Comparison of ENCODE assay signal across 10 cellular contexts in the genomic region with DNA sequence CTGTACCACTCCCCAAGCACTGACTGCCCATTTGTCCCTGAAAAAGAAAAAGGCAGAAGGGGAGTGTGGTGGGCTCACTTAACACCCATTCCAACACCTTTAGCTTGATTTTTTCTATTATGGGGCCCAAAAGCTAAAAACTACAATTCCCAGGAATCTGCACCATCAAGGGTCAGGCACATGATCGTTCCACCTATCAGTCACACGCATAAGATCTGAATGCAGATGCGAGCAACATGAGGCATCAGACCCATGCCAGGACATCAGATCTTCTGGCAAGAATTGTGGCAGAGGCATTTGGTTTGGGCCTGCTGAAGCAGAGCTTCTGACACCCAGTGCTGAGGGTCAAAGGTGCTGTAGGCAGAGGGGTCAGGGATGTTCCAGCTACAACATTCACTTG.
"Had no signal": no experiment of that assay in that cellular context is flagged by ENCODE, and none has a peak within 500 bp of the region (broad histone marks: within the 10 kb centered on the region; RNA-seq: fewer than 3 reads in every experiment).

No MANE protein-coding gene starts in this region.

- H3K4me1 ChIP-seq: HAP-1 had no signal

- H3K27ac ChIP-seq: GM23248, HL-60 had no signal

- ATAC-seq: HCT116, HepG2 had no signal

- FAIRE-seq: HepG2 had no signal

- H3K36me3 ChIP-seq: HAP-1 had no signal

- H2AFZ ChIP-seq: GM23248 had no signal

- H3K4me3 Mint-ChIP-seq: HFFc6, IgD-negative memory B cell had no signal

- H3K9ac ChIP-seq: GM23248 had no signal

- H3K4me1 Mint-ChIP-seq: IgD-negative memory B cell had no signal

- H3K4me3 ChIP-seq: GM23248, HAP-1 had no signal

- DNase-seq: GM23248, GOT3, H7, HFFc6, KG1 had no signal

- H3K9me3 ChIP-seq: HAP-1 had no signal

- H3K9me3 Mint-ChIP-seq: HFFc6, IgD-negative memory B cell had no signal

- H3K27ac Mint-ChIP-seq: HFFc6, IgD-negative memory B cell had no signal
